Comparison of ENCODE assay signal across 8 cellular contexts in the genomic region with DNA sequence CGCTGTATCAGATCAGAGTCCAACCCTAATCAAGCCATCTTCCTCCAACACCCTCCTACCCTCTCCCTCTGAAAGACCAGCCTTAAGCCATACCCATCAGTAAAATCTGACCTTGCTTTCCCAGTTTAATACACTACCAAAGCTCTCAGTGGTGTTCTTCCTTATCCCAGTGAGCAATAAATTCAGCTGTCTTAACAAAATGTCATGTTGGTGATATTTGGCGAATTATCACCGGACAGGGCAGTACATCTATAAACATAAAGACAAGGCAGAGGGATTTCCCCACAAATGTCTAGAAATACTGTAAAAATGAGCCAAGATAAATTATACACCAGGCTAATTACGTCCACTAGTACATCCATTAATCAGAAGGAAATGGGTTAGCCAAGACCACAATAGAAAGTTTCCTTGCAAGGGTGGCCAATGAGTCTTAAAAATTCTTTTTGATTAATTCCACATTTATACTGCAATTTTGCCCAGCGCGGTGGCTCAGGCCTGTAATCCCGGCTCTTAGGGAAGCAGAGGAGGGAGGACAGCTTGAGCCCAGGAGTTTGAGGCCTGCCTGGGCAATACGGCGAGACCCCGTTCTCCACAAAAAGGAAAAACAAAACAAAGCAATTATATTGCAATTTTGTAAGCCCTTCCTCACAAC. TPM values are rescaled to one million over a fixed set of nuclear protein-coding genes. Genes with fewer than 3 reads are reported as not detected.
DNase-seq lines count a peak whose midpoint lies in the region; ATAC-seq and TF ChIP-seq lines count a peak whose summit lies in the region.

No MANE protein-coding gene starts in this region.

- H3K9me3 Mint-ChIP-seq in T-cell = no peaks in the 10 kb centered on the region

- H3K4me1 Mint-ChIP-seq in T-cell = peaks cover 76 to 82% (median 79%) of the 10 kb centered on the region in 3 donors

- peak overlapping the region; percentile 89 to 91 for H3K27ac Mint-ChIP-seq in T-cell

- intact Hi-C loops in sciatic nerve (cut with DNase I) = no loop called here

- H3K4me3 ChIP-seq in GM08714 (ENCODE audit: low read length) (peak overlapping the region; percentile 81), fibroblast of villous mesenchyme (ENCODE audit: low read depth, low read length) (peak overlapping the region; percentile 70)

- H3K36me3 Mint-ChIP-seq in T-cell = peaks cover 14% of the 10 kb centered on the region

- no peak for TF ChIP-seq CTCF in fibroblast of villous mesenchyme (IDR thresholded peaks at IDR 0.05; ENCODE audit: insufficient read depth, low read depth, low read length)

- DNase-seq in T-cell (no peak), fibroblast of villous mesenchyme (ENCODE audit: low read depth) (no peak), sciatic nerve (ENCODE audit: low spot score) (no peak), SHP77 treated with DMSO at 0.1 percent for 48 hours (lab: John Stamatoyannopoulos, UW) (no peak), cerebellar nuclear complex (lab: John Stamatoyannopoulos, UW) (no peak), inferior parietal cortex (ENCODE audit: extremely low spot score) (no peak)

- POLR2A ChIA-PET in T-cell (lab: Charles Lee) = interaction anchor here (0.5 to 0.9 kb wide), 9 partner anchors 63 to 1291 kb away, joined by 3 to 5 read pairs (median 4); a partner anchor contains a TSS

- H3K27me3 Mint-ChIP-seq in T-cell = no peaks in the 10 kb centered on the region

- CTCF ChIA-PET in T-cell (lab: Charles Lee) = interaction anchor here (0.5 to 0.6 kb wide), 3 partner anchors 104 to 339 kb away, joined by 3 to 4 read pairs (median 4); no protein-coding TSS in a partner anchor

- ATAC-seq in T-cell (replicated peaks in 1 of 4) (no peak), sciatic nerve (peak; percentile 13), GM21526 (IDR thresholded peaks at IDR 0.05; ENCODE audit: low FRiP score, unreplicated experiment) (no peak)

- H3K4me3 Mint-ChIP-seq in T-cell = peak overlapping the region; percentile 92 to 100 (median 93)

RNA-seq across cellular contexts. Expression of a gene that starts 0.9 kb away (rescaled TPM):
- 10 to 100 TPM; 27.5 to 31.4 (median 28.4) TPM for total RNA-seq in T-cell
- 42.5 and 51.8 TPM in 2 replicates for total RNA-seq in fibroblast of villous mesenchyme
- total RNA-seq in sciatic nerve = 31.9 TPM

RNA-seq across cellular contexts. Expression of a gene that starts 1.1 kb away (rescaled TPM):
- total RNA-seq in T-cell = 10 to 100 TPM; 15.9 to 20.9 (median 20.4) TPM
- total RNA-seq in fibroblast of villous mesenchyme = 25.4 and 32.0 TPM in 2 replicates
- total RNA-seq in sciatic nerve = 28.0 TPM
